8 cellular contexts compared by ENCODE assay signal in the genomic region with DNA sequence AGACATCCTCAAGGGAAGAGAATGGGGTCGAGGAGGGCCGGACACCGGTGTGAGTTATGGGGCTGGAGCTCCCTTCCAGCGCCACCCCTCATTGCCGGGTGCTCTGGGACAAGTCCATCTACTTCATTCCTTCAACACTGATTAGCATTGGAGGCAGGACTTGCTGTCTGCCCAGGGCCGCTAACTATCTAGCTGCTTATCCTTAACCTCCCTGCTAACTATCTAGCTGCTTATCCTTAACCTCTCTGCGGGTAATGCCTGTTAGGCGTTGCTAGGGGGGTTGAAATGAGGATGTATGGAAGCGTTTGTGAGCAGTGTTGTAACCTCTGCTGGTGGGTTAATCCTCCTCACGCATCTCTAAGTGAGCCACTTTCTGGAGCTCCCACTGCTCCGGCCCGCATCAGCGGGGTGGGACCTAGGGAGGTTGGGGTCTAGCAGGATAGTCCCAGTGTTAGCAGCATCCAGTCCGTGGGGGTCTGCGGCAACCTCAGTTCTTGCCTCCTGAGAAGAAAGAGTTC. TPM values are rescaled to one million over a fixed set of nuclear protein-coding genes. Genes with fewer than 3 reads are reported as not detected.
DNase-seq lines count a peak whose midpoint lies in the region; ATAC-seq and TF ChIP-seq lines count a peak whose summit lies in the region.

No MANE protein-coding gene starts in this region.

- H3K79me2 ChIP-seq in fibroblast of lung (ENCODE audit: control insufficient read depth, insufficient read depth, low read length) (no peaks in the 10 kb centered on the region), trophoblast cell (ENCODE audit: control insufficient read depth, insufficient read depth, low read length, poor library complexity) (peaks cover 3% of the 10 kb centered on the region)

- DNase-seq in T-helper 1 cell (no peak), SJCRH30 (no peak), fibroblast of lung (ENCODE audit: low read depth in 2 of 2) (no peak), trophoblast cell (peak in 1 of 2 donors; percentile 39), foreskin melanocyte (no peak), occipital lobe (lab: John Stamatoyannopoulos, UW) (no peak)

- no peak overlapping the region for H2BK120ac ChIP-seq in trophoblast cell (ENCODE audit: insufficient read depth, low read length, poor library complexity)

- ATAC-seq in activated CD4-positive, CD25-positive, alpha-beta regulatory T cell treated with anti-CD3 and anti-CD28 coated beads, Interleukin-2, amount 50 U/mL, for 24 hours, result no peak

- no peak overlapping the region for H3K23ac ChIP-seq in trophoblast cell (ENCODE audit: low read length)

- peak overlapping the region; percentile 33 for H3K27ac Mint-ChIP-seq in T-helper 1 cell treated with Interleukin-12 subunit alpha and Interleukin-12 subunit beta and Interleukin-4 antibody, amounts not matched to agents 30 μg/mL and 1 μg/mL, for 36 hours

- H3K27me3 Mint-ChIP-seq in T-helper 1 cell treated with Interleukin-12 subunit alpha and Interleukin-12 subunit beta and Interleukin-4 antibody, amounts not matched to agents 30 μg/mL and 1 μg/mL, for 36 hours (ENCODE audit: low read depth), result no peaks in the 10 kb centered on the region

- H3K14ac ChIP-seq in trophoblast cell (ENCODE audit: low read length), result peak overlapping the region; percentile 65

- peak overlapping the region; percentile 76 for H3K4me3 Mint-ChIP-seq in T-helper 1 cell treated with Interleukin-12 subunit alpha and Interleukin-12 subunit beta and Interleukin-4 antibody, amounts not matched to agents 30 μg/mL and 1 μg/mL, for 36 hours

- H4K8ac ChIP-seq in trophoblast cell (ENCODE audit: low read depth, low read length), result peak overlapping the region; percentile 82

- H3K4me3 ChIP-seq in SJCRH30 (peak overlapping the region; percentile 66), fibroblast of lung (replicated peaks in 1 of 4; ENCODE audit: control extremely low read depth in 1 of 4, insufficient read depth in 1 of 4, low read depth in 3 of 4, low read length in 4 of 4) (peak overlapping the region; percentile 30 to 60 (median 50)), trophoblast cell (ENCODE audit: low read depth, low read length) (peak overlapping the region; percentile 40)

- H3K9ac ChIP-seq in fibroblast of lung (ENCODE audit: insufficient read depth, low read length) (peak overlapping the region; percentile 55), trophoblast cell (ENCODE audit: low read length) (peak overlapping the region; percentile 60)

- no peak for TF ChIP-seq CTCF in fibroblast of lung (conservative IDR thresholded peaks at IDR 0.05 in 1 of 2, IDR thresholded peaks at IDR 0.05 in 1 of 2; ENCODE audit: low read depth in 1 of 2, low read length in 2 of 2)

- H3K4ac ChIP-seq in trophoblast cell (ENCODE audit: low read depth, low read length), result no peak overlapping the region

- H3K4me1 ChIP-seq in SJCRH30, result peaks cover 16% of the 10 kb centered on the region
- peaks cover 18% of the 10 kb centered on the region for H3K4me1 ChIP-seq in fibroblast of lung (ENCODE audit: control insufficient read depth, extremely low read depth, insufficient read depth, low read length)
- H3K4me1 ChIP-seq in trophoblast cell (ENCODE audit: control insufficient read depth in 1 of 2, insufficient read depth in 2 of 2, low read length in 2 of 2), result peaks cover 3 to 7% of the 10 kb centered on the region in 2 experiments

- no peak overlapping the region for H2AK5ac ChIP-seq in trophoblast cell (ENCODE audit: low read length)

- H4K20me1 ChIP-seq in fibroblast of lung (ENCODE audit: control insufficient read depth, extremely low read depth, insufficient read depth, low read length), result no peaks in the 10 kb centered on the region

- H4K91ac ChIP-seq in trophoblast cell (ENCODE audit: low read depth, low read length), result peak overlapping the region; percentile 75

- H3K27me3 ChIP-seq in SJCRH30 (no peaks in the 10 kb centered on the region), fibroblast of lung (ENCODE audit: control insufficient read depth, insufficient read depth, low read length) (no peaks in the 10 kb centered on the region), trophoblast cell (ENCODE audit: insufficient read depth, low read length) (peaks cover 4% of the 10 kb centered on the region)

- no peaks in the 10 kb centered on the region for H3K9me3 ChIP-seq in SJCRH30 (replicated peaks)
- no peaks in the 10 kb centered on the region for H3K9me3 ChIP-seq in fibroblast of lung (ENCODE audit: control insufficient read depth, insufficient read depth, low read depth, low read length)
- H3K9me3 ChIP-seq in trophoblast cell (ENCODE audit: insufficient read depth, low read depth, low read length), result no peaks in the 10 kb centered on the region

- H3K36me3 Mint-ChIP-seq in T-helper 1 cell treated with Interleukin-12 subunit alpha and Interleukin-12 subunit beta and Interleukin-4 antibody, amounts not matched to agents 30 μg/mL and 1 μg/mL, for 36 hours (ENCODE audit: low read depth), result no peaks in the 10 kb centered on the region

- peak overlapping the region; percentile 3 for H3K18ac ChIP-seq in trophoblast cell (ENCODE audit: low read length)

- H3K9me3 Mint-ChIP-seq in T-helper 1 cell treated with Interleukin-12 subunit alpha and Interleukin-12 subunit beta and Interleukin-4 antibody, amounts not matched to agents 30 μg/mL and 1 μg/mL, for 36 hours, result no peaks in the 10 kb centered on the region

- peak overlapping the region; percentile 58 for H4K12ac ChIP-seq in trophoblast cell (ENCODE audit: low read depth, low read length)

- H2BK5ac ChIP-seq in trophoblast cell (ENCODE audit: low read depth, low read length, poor library complexity), result no peak overlapping the region

- H3K27ac ChIP-seq in SJCRH30, result no peak overlapping the region
- H3K27ac ChIP-seq in fibroblast of lung (ENCODE audit: insufficient read depth, low read length), result peak overlapping the region; percentile 78
- no peak overlapping the region for H3K27ac ChIP-seq in trophoblast cell (ENCODE audit: low read depth, low read length)

- H2AFZ ChIP-seq in fibroblast of lung (ENCODE audit: low read length), result peak overlapping the region; percentile 74
- H2AFZ ChIP-seq in trophoblast cell (ENCODE audit: insufficient read depth, low read length, poor library complexity), result peak overlapping the region; percentile 73

- peaks cover 29% of the 10 kb centered on the region for H3K4me1 Mint-ChIP-seq in T-helper 1 cell treated with Interleukin-12 subunit alpha and Interleukin-12 subunit beta and Interleukin-4 antibody, amounts not matched to agents 30 μg/mL and 1 μg/mL, for 36 hours (ENCODE audit: low read depth)

- H3K79me1 ChIP-seq in trophoblast cell (ENCODE audit: low read length), result peaks cover 5% of the 10 kb centered on the region

- H2BK12ac ChIP-seq in trophoblast cell (ENCODE audit: low read length), result peak overlapping the region; percentile 19

- H3K4me2 ChIP-seq in fibroblast of lung (ENCODE audit: extremely low read depth, insufficient read depth, low read length), result peak overlapping the region; percentile 92
- H3K4me2 ChIP-seq in trophoblast cell (ENCODE audit: low read length), result peak overlapping the region; percentile 83

- H3K36me3 ChIP-seq in SJCRH30, result no peaks in the 10 kb centered on the region
- no peaks in the 10 kb centered on the region for H3K36me3 ChIP-seq in fibroblast of lung (ENCODE audit: control insufficient read depth, insufficient read depth, low read length)
- H3K36me3 ChIP-seq in trophoblast cell (ENCODE audit: control insufficient read depth in 1 of 2, insufficient read depth in 2 of 2, low read length in 2 of 2), result no peaks in the 10 kb centered on the region

- WGBS in trophoblast cell (ENCODE audit: extremely low coverage, insufficient coverage, insufficient read length), result no CpG with 5 or more reads among the region's 15 CpGs

RNA-seq across cellular contexts. Expression of a gene that starts 10.9 kb away (rescaled TPM):
- 1.0 and 2.5 TPM in 2 replicates for total RNA-seq in SJCRH30 (2014; rRNA removed; shearing (Covaris generic))
- total RNA-seq in fibroblast of lung (33.1 and 62.6 TPM in 2 replicates), occipital lobe (4.2 TPM)
- polyA plus RNA-seq in fibroblast of lung, result 7.5 and 14.8 TPM in 2 replicates
- 8.3 and 18.5 TPM in 2 replicates for polyA plus RNA-seq in fibroblast of lung (2012)
- polyA minus RNA-seq in fibroblast of lung (ENCODE audit: low replicate concordance), result 7.5 and 16.7 TPM in 2 replicates
- 48.6 and 53.4 TPM in 2 replicates for polyA plus RNA-seq in trophoblast cell (2013)

RNA-seq across cellular contexts. Expression of a gene that starts 13.3 kb away (rescaled TPM):
- 0.43 and 0.48 TPM in 2 replicates for total RNA-seq in SJCRH30 (2014; rRNA removed; shearing (Covaris generic))
- under 0.01 TPM in 2 replicates for total RNA-seq in fibroblast of lung
- polyA plus RNA-seq in fibroblast of lung, result 0.18 and 1.0 TPM in 2 replicates
- 0.22 and 1.5 TPM in 2 replicates for polyA plus RNA-seq in fibroblast of lung (2012)
- 0.39 and 6.4 TPM in 2 replicates for polyA minus RNA-seq in fibroblast of lung (ENCODE audit: low replicate concordance)
- 0.05 and 0.06 TPM in 2 replicates for polyA plus RNA-seq in trophoblast cell (2013)
- total RNA-seq in occipital lobe, result 4.8 TPM

RNA-seq across cellular contexts. Expression of a gene that starts 48.1 kb away (rescaled TPM):
- total RNA-seq in SJCRH30 (2014; rRNA removed; shearing (Covaris generic)), result 16.6 and 17.3 TPM in 2 replicates
- total RNA-seq in fibroblast of lung (33.4 and 36.7 TPM in 2 replicates), occipital lobe (27.5 TPM)
- 15.5 and 21.3 TPM in 2 replicates for polyA plus RNA-seq in fibroblast of lung
- 23.4 and 29.5 TPM in 2 replicates for polyA plus RNA-seq in fibroblast of lung (2012)
- polyA minus RNA-seq in fibroblast of lung (ENCODE audit: low replicate concordance), result 75.7 and 108 TPM in 2 replicates
- 14.3 and 14.7 TPM in 2 replicates for polyA plus RNA-seq in trophoblast cell (2013)
